1 cellular context compared by ENCODE assay signal in the genomic region with DNA sequence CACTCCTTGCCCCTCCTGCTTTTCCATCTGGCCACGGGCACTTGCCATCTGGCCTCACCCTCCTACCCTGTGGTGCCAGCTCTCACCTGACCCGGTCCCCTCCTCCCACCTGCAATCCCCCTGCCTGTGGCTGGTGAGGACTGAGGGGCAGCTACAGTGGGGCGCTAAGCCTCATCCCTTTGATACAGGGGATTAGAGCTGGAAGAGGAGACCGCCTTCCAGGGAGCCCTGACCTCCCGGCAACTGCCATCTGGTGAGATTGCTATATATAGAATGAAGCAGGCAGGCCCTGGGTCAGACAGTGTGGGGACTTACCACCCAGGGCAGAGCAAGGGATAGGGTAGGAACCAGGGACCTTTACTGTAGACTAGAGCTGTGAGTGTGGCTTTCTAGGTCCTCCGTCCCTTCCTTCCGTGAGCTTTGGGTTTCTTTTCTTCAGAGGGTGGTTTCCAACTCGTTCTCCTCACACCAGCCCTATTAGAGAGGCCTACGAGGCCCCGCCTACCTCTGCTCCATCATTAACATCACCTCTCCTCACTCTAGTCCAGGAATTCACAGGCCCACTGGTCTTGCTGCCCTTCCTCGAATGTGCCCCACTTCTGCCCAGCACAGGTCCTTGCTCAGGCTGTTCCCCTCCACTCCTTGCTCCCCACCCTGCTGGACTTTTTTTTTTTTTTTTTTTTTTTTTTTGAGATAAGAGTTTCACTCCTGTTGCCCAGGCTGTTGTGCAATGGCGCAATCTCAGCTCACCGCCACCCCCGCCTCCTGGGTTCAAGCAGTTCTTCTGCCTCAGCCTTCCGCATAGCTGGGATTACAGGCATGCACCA.
TF ChIP-seq lines count a peak whose summit lies in the region.

No MANE protein-coding gene starts in this region.

TF ChIP-seq in GM23338, 12 proteins besides CTCF, POLR2A, EP300 and RAD21:
- TF ChIP-seq EZH2 (IDR thresholded peaks at IDR 0.05; ENCODE audit: low read depth, unreplicated experiment): no peak
- no peak for TF ChIP-seq CREB1 (CRISPR knock-in tag; IDR thresholded peaks at IDR 0.05; ENCODE audit: low read depth)
- TF ChIP-seq, protein P1, sequence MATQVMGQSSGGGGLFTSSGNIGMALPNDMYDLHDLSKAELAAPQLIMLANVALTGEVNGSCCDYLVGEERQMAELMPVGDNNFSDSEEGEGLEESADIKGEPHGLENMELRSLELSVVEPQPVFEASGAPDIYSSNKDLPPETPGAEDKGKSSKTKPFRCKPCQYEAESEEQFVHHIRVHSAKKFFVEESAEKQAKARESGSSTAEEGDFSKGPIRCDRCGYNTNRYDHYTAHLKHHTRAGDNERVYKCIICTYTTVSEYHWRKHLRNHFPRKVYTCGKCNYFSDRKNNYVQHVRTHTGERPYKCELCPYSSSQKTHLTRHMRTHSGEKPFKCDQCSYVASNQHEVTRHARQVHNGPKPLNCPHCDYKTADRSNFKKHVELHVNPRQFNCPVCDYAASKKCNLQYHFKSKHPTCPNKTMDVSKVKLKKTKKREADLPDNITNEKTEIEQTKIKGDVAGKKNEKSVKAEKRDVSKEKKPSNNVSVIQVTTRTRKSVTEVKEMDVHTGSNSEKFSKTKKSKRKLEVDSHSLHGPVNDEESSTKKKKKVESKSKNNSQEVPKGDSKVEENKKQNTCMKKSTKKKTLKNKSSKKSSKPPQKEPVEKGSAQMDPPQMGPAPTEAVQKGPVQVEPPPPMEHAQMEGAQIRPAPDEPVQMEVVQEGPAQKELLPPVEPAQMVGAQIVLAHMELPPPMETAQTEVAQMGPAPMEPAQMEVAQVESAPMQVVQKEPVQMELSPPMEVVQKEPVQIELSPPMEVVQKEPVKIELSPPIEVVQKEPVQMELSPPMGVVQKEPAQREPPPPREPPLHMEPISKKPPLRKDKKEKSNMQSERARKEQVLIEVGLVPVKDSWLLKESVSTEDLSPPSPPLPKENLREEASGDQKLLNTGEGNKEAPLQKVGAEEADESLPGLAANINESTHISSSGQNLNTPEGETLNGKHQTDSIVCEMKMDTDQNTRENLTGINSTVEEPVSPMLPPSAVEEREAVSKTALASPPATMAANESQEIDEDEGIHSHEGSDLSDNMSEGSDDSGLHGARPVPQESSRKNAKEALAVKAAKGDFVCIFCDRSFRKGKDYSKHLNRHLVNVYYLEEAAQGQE (IDR thresholded peaks at IDR 0.05; ENCODE audit: unreplicated experiment): no peak
- TF ChIP-seq, protein P2, sequence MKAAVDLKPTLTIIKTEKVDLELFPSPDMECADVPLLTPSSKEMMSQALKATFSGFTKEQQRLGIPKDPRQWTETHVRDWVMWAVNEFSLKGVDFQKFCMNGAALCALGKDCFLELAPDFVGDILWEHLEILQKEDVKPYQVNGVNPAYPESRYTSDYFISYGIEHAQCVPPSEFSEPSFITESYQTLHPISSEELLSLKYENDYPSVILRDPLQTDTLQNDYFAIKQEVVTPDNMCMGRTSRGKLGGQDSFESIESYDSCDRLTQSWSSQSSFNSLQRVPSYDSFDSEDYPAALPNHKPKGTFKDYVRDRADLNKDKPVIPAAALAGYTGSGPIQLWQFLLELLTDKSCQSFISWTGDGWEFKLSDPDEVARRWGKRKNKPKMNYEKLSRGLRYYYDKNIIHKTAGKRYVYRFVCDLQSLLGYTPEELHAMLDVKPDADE (IDR thresholded peaks at IDR 0.05): no peak
- TF ChIP-seq POLR2AphosphoS5 (IDR thresholded peaks at IDR 0.05; ENCODE audit: low read depth): no peak
- TF ChIP-seq STAT1 (IDR thresholded peaks at IDR 0.05; ENCODE audit: unreplicated experiment): no peak
- TF ChIP-seq ZNF114 (CRISPR knock-in tag; IDR thresholded peaks at IDR 0.05): no peak
- TF ChIP-seq NANOG (IDR thresholded peaks at IDR 0.05; ENCODE audit: borderline replicate concordance): no peak
- no peak for TF ChIP-seq JUNB (IDR thresholded peaks at IDR 0.05; ENCODE audit: unreplicated experiment)
- TF ChIP-seq, protein P3, sequence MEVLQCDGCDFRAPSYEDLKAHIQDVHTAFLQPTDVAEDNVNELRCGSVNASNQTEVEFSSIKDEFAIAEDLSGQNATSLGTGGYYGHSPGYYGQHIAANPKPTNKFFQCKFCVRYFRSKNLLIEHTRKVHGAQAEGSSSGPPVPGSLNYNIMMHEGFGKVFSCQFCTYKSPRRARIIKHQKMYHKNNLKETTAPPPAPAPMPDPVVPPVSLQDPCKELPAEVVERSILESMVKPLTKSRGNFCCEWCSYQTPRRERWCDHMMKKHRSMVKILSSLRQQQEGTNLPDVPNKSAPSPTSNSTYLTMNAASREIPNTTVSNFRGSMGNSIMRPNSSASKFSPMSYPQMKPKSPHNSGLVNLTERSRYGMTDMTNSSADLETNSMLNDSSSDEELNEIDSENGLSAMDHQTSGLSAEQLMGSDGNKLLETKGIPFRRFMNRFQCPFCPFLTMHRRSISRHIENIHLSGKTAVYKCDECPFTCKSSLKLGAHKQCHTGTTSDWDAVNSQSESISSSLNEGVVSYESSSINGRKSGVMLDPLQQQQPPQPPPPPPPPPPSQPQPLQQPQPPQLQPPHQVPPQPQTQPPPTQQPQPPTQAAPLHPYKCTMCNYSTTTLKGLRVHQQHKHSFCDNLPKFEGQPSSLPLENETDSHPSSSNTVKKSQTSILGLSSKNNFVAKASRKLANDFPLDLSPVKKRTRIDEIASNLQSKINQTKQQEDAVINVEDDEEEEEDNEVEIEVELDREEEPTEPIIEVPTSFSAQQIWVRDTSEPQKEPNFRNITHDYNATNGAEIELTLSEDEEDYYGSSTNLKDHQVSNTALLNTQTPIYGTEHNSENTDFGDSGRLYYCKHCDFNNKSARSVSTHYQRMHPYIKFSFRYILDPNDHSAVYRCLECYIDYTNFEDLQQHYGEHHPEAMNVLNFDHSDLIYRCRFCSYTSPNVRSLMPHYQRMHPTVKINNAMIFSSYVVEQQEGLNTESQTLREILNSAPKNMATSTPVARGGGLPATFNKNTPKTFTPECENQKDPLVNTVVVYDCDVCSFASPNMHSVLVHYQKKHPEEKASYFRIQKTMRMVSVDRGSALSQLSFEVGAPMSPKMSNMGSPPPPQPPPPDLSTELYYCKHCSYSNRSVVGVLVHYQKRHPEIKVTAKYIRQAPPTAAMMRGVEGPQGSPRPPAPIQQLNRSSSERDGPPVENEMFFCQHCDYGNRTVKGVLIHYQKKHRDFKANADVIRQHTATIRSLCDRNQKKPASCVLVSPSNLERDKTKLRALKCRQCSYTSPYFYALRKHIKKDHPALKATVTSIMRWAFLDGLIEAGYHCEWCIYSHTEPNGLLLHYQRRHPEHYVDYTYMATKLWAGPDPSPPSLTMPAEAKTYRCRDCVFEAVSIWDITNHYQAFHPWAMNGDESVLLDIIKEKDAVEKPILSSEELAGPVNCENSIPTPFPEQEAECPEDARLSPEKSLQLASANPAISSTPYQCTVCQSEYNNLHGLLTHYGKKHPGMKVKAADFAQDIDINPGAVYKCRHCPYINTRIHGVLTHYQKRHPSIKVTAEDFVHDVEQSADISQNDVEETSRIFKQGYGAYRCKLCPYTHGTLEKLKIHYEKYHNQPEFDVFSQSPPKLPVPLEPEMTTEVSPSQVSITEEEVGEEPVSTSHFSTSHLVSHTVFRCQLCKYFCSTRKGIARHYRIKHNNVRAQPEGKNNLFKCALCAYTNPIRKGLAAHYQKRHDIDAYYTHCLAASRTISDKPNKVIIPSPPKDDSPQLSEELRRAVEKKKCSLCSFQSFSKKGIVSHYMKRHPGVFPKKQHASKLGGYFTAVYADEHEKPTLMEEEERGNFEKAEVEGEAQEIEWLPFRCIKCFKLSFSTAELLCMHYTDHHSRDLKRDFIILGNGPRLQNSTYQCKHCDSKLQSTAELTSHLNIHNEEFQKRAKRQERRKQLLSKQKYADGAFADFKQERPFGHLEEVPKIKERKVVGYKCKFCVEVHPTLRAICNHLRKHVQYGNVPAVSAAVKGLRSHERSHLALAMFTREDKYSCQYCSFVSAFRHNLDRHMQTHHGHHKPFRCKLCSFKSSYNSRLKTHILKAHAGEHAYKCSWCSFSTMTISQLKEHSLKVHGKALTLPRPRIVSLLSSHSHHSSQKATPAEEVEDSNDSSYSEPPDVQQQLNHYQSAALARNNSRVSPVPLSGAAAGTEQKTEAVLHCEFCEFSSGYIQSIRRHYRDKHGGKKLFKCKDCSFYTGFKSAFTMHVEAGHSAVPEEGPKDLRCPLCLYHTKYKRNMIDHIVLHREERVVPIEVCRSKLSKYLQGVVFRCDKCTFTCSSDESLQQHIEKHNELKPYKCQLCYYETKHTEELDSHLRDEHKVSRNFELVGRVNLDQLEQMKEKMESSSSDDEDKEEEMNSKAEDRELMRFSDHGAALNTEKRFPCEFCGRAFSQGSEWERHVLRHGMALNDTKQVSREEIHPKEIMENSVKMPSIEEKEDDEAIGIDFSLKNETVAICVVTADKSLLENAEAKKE (CRISPR knock-in tag; IDR thresholded peaks at IDR 0.05): no peak
- no peak for TF ChIP-seq EZH2phosphoT487 (IDR thresholded peaks at IDR 0.05; ENCODE audit: unreplicated experiment)
- no peak for TF ChIP-seq ZNF331 (CRISPR knock-in tag; IDR thresholded peaks at IDR 0.05; ENCODE audit: low read depth)
TF ChIP-seq in GM23338: peak in this region for 0.
